ENCODE assay signal across 20 cellular contexts in genomic region chr7:42461537-42461936, GRCh38.
"Had no signal": no experiment of that assay in that cellular context is flagged by ENCODE, and none has a peak within 500 bp of the region (broad histone marks: within the 10 kb centered on the region; RNA-seq: fewer than 3 reads in every experiment).

No MANE protein-coding gene starts in this region.

- DNase-seq: activated CD4-positive, alpha-beta T cell treated with anti-CD3 and anti-CD28 coated beads, Interleukin-2, amount 50 U/mL, for 4 hours; activated CD8-positive, alpha-beta T cell treated with anti-CD3 and anti-CD28 coated beads for 36 hours; activated gamma-delta T cell; activated naive CD4-positive, alpha-beta T cell treated with Interleukin-2 at 50 U/mL for 16 hours; activated naive CD8-positive, alpha-beta T cell treated with anti-CD3 and anti-CD28 coated beads, Interleukin-2, amount 10 ng/mL, durations not matched to agents 7 days and 5 days; activated T-cell treated with anti-CD3 and anti-CD28 coated beads, Interleukin-2, amount 50 U/mL, for 24 hours; adrenal gland; anterior cingulate cortex; caudate nucleus; cerebellar nuclear complex; NCI-H1105; NCI-H1417 treated with DMSO at 0.1 percent for 48 hours; NCI-H187 treated with DMSO at 0.1 percent for 48 hours; NCI-H2081 treated with DMSO at 0.1 percent for 48 hours; NCI-H345; NCI-H524 treated with DMSO at 0.1 percent for 48 hours; SHP77; SJCRH30 had no signal

- H3K4me3 ChIP-seq: adrenal gland, SJCRH30, SK-N-MC had no signal

- H3K36me3 ChIP-seq: adrenal gland, SJCRH30 had no signal

- H3K4me1 ChIP-seq: adrenal gland, SJCRH30 had no signal

- ATAC-seq: activated CD8-positive, alpha-beta T cell treated with anti-CD3 and anti-CD28 coated beads for 36 hours; Panc1 had no signal

- H3K27ac ChIP-seq: adrenal gland, SJCRH30, SK-N-MC had no signal

- H3K27me3 ChIP-seq: adrenal gland, SJCRH30 had no signal

- H3K9me3 ChIP-seq: adrenal gland, SJCRH30 had no signal
